ENCODE assay signal across 26 cellular contexts in the genomic region with DNA sequence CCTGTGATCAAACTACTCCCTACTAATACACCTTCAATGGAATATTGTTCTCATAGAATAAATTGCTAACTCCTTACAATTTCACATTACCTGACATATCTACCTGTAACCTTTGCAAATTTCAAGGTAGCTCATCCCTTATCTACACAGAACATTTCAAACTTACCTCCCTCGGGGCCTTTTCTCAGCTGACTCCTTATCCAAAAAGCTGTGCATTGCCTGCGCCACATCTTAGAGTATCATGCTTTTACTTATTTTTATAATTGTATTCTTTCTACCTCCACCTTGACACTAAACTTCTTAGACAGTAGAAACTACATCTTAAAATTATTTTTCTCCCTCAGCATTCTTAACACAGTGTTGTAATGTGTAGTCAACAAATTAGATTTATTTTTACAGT.
DNase-seq lines count a peak whose midpoint lies in the region; FAIRE-seq and TF ChIP-seq lines count a peak whose summit lies in the region.
"Had no signal": no experiment of that assay in that cellular context is flagged by ENCODE, and none has a peak within 500 bp of the region (broad histone marks: within the 10 kb centered on the region; RNA-seq: fewer than 3 reads in every experiment).

No MANE protein-coding gene starts in this region.

- BruUV-seq in endothelial cell of umbilical vein (replicated peaks; lab: Mats Ljungman, UMichigan) = TSS peak; percentile 47

- no peak for TF ChIP-seq CTCF in endothelial cell of umbilical vein (IDR thresholded peaks at IDR 0.05; ENCODE audit: extremely low read depth in 1 of 2, insufficient read depth in 1 of 2, low read depth in 1 of 2, low read length in 2 of 2)
- no peak for TF ChIP-seq CTCF in smooth muscle cell (IDR thresholded peaks at IDR 0.05; ENCODE audit: borderline replicate concordance, insufficient read depth, poor library complexity, severe bottlenecking)

- H3K9me1 ChIP-seq in endothelial cell of umbilical vein (replicated peaks; ENCODE audit: control insufficient read depth, extremely low read depth, insufficient read depth, low read length) = no peaks in the 10 kb centered on the region

- H2AFZ ChIP-seq in endothelial cell of umbilical vein (ENCODE audit: low read depth, low read length) (no peak overlapping the region), smooth muscle cell (ENCODE audit: low read depth) (no peak overlapping the region)

- H3K4me1 ChIP-seq in endothelial cell of umbilical vein (ENCODE audit: control insufficient read depth, extremely low read depth, insufficient read depth, low read length) = peaks cover 9% of the 10 kb centered on the region
- H3K4me1 ChIP-seq in smooth muscle cell (ENCODE audit: low read depth) = no peaks in the 10 kb centered on the region
- H3K4me1 ChIP-seq in small intestine (ENCODE audit: control insufficient read depth in 2 of 2, insufficient read depth in 1 of 2, low read depth in 1 of 2, low read length in 1 of 2) = no peaks in the 10 kb centered on the region
- H3K4me1 ChIP-seq: BE2C, BLaER1 had no signal

- no peak overlapping the region for H3K4me3 ChIP-seq in endothelial cell of umbilical vein (replicated peaks in 1 of 3; ENCODE audit: insufficient read depth in 1 of 3, low read depth in 1 of 3, low read length in 3 of 3)
- no peak overlapping the region for H3K4me3 ChIP-seq in smooth muscle cell
- H3K4me3 ChIP-seq in small intestine (ENCODE audit: low read depth in 1 of 2, low read length in 2 of 2) = no peak overlapping the region
- H3K4me3 ChIP-seq: BLaER1, GM12878 had no signal

- 95% methylated on average over 2 of the region's 2 CpGs for WGBS in smooth muscle cell (ENCODE audit: low lambda C conversion rate)
- 87 to 91% (median 91%) methylated on average over 2 of the region's 2 CpGs for WGBS in small intestine, 3 donors

- H3K9me3 ChIP-seq in endothelial cell of umbilical vein (replicated peaks; ENCODE audit: control insufficient read depth, insufficient read depth, low read length) (no peaks in the 10 kb centered on the region), smooth muscle cell (replicated peaks; ENCODE audit: low read depth) (no peaks in the 10 kb centered on the region), small intestine (ENCODE audit: control insufficient read depth, low read depth) (no peaks in the 10 kb centered on the region)
- H3K9me3 ChIP-seq: BE2C, BLaER1 had no signal

- H3K27me3 ChIP-seq in endothelial cell of umbilical vein (ENCODE audit: control insufficient read depth in 2 of 2, insufficient read depth in 2 of 2, low read length in 2 of 2) = peaks cover 0 to 2% of the 10 kb centered on the region in 2 experiments
- H3K27me3 ChIP-seq in smooth muscle cell (ENCODE audit: low read depth) = no peaks in the 10 kb centered on the region
- no peaks in the 10 kb centered on the region for H3K27me3 ChIP-seq in small intestine (ENCODE audit: control insufficient read depth in 2 of 2, insufficient read depth in 2 of 2, low read length in 2 of 2)
- H3K27me3 ChIP-seq: BE2C, BLaER1 had no signal

- TF ChIP-seq POLR2A in endothelial cell of umbilical vein (IDR thresholded peaks at IDR 0.05; ENCODE audit: low read depth, low read length) = no peak

- dilution Hi-C loops in endothelial cell of umbilical vein (cut with MboI; ENCODE audit: extremely low pct_ligation_motif_present, low sequenced_read_pairs) = no loop called here

- DNase-seq in endothelial cell of umbilical vein (ENCODE audit: low read depth, low spot score) (no peak), smooth muscle cell (lab: John Stamatoyannopoulos, UW; ENCODE audit: unreplicated experiment) (no peak), small intestine (no peak), SW480 (ENCODE audit: low spot score) (no peak), C1 segment of cervical spinal cord (lab: John Stamatoyannopoulos, UW) (no peak)
- DNase-seq: 8988T; ACHN; BE2C; CD4-positive, alpha-beta memory T cell; CD4-positive, CD25-positive, alpha-beta regulatory T cell; CD8-positive, alpha-beta memory T cell; COR-L47; DMS 273 treated with DMSO at 0.1 percent for 48 hours; DMS153; DMS53; DMS79; DND-41; EL; GDM1 had no signal

- H3K36me3 ChIP-seq in endothelial cell of umbilical vein (ENCODE audit: control insufficient read depth in 2 of 2, extremely low read depth in 1 of 2, insufficient read depth in 2 of 2, low read length in 2 of 2) = no peaks in the 10 kb centered on the region
- H3K36me3 ChIP-seq in smooth muscle cell (ENCODE audit: low read depth) = no peaks in the 10 kb centered on the region
- no peaks in the 10 kb centered on the region for H3K36me3 ChIP-seq in small intestine (ENCODE audit: control insufficient read depth in 2 of 2, insufficient read depth in 2 of 2, low read length in 2 of 2)
- H3K36me3 ChIP-seq: BLaER1 had no signal

- CTCF ChIA-PET in endothelial cell of umbilical vein (lab: Charles Lee) = interaction anchor here (0.9 kb wide), 1 partner anchor 12 kb away, joined by 3 read pairs; no protein-coding TSS in a partner anchor

- no peak overlapping the region for H3K27ac ChIP-seq in endothelial cell of umbilical vein (ENCODE audit: insufficient read depth, low read depth, low read length)
- peak overlapping the region; percentile 11 for H3K27ac ChIP-seq in smooth muscle cell (ENCODE audit: low read depth)
- no peak overlapping the region for H3K27ac ChIP-seq in small intestine (ENCODE audit: low read depth in 1 of 2, low read length in 1 of 2)
- H3K27ac ChIP-seq: BLaER1 had no signal

- POLR2A ChIA-PET in endothelial cell of umbilical vein (lab: Charles Lee) = no interaction called here

- FAIRE-seq in TTC549 (lab: Jason Lieb, UNC) (peak; percentile 41), endothelial cell of umbilical vein (lab: Jason Lieb, UNC) (no peak), small intestine (lab: Jason Lieb, UNC) (no peak)
- FAIRE-seq: A204.1, GM12878, GM12892, GM18507, GM19239 had no signal

- intact Hi-C loops in endothelial cell of umbilical vein (cut with micrococcal nuclease) = no loop called here

- no peaks in the 10 kb centered on the region for H4K20me1 ChIP-seq in endothelial cell of umbilical vein (replicated peaks; ENCODE audit: control insufficient read depth, extremely low read depth, insufficient read depth, low read length)
- H4K20me1 ChIP-seq in smooth muscle cell (ENCODE audit: low read depth) = no peaks in the 10 kb centered on the region
- H4K20me1 ChIP-seq: BLaER1 had no signal

- no peak overlapping the region for H3K9ac ChIP-seq in endothelial cell of umbilical vein (replicated peaks; ENCODE audit: extremely low read depth, insufficient read depth, low read length)
- H3K9ac ChIP-seq in smooth muscle cell (ENCODE audit: low read depth) = no peak overlapping the region
- H3K9ac ChIP-seq: BLaER1 had no signal

- no peak overlapping the region for H3K4me2 ChIP-seq in endothelial cell of umbilical vein (ENCODE audit: insufficient read depth, low read length)
- H3K4me2 ChIP-seq in smooth muscle cell = no peak overlapping the region
- H3K4me2 ChIP-seq: BLaER1 had no signal

- H3F3A ChIP-seq in smooth muscle cell (ENCODE audit: low read depth) = peaks cover 4% of the 10 kb centered on the region

- H3K79me2 ChIP-seq in endothelial cell of umbilical vein (ENCODE audit: control insufficient read depth, insufficient read depth, low read length) (no peaks in the 10 kb centered on the region), smooth muscle cell (ENCODE audit: low read depth) (no peaks in the 10 kb centered on the region)

TF ChIP-seq in endothelial cell of umbilical vein, 7 proteins besides CTCF, POLR2A, EP300 and RAD21:
- TF ChIP-seq MYC (IDR thresholded peaks at IDR 0.05; ENCODE audit: low read depth, low read length) = no peak
- TF ChIP-seq FOS (IDR thresholded peaks at IDR 0.05; ENCODE audit: borderline replicate concordance, insufficient read depth, low read length) = no peak
- TF ChIP-seq EZH2 (IDR thresholded peaks at IDR 0.05; ENCODE audit: borderline replicate concordance, low read depth, low read length, severe bottlenecking) = no peak
